In the genomic region with DNA sequence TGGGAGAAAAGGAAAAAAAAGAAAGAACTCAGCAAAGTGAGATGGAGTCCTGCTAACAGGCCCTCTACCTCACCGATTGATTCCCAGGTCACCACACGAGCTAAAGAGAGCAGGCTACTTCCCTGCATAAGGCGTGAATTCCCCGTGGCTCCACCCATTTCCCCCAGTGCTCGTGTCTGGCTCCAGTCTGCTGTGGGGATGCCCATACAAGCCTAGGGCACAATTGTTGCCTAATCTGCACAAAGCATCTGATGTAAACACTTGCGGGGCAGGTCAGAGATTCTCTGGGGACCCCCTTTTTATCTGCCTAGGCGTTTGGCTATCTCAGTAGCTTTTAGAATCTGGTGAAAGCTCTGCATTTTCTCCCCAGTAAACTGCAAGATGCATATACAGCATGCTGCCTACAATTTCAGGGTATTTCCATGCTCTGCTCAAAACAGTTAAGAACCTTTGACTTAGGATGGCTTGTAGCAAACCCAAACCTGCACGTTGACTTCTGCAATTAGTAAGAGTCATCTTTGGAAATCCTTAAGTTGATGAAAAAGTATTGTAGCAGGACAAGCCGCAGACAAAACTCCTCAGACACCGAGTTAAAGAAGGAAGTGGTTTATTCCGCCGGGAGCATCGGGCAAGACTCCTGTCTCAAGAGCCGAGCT, we compare ENCODE assay signal across 15 cellular contexts. TPM values are rescaled to one million over a fixed set of nuclear protein-coding genes. Genes with fewer than 3 reads are reported as not detected.
DNase-seq lines count a peak whose midpoint lies in the region; ATAC-seq and TF ChIP-seq lines count a peak whose summit lies in the region.
"Had no signal": no experiment of that assay in that cellular context is flagged by ENCODE, and none has a peak within 500 bp of the region (broad histone marks: within the 10 kb centered on the region; RNA-seq: fewer than 3 reads in every experiment).

No MANE protein-coding gene starts in this region.

- peaks cover under 1 to 10% of the 10 kb centered on the region in 2 donors for H3K9me3 ChIP-seq in neuronal stem cell (replicated peaks in 1 of 2; ENCODE audit: control insufficient read depth in 2 of 2, insufficient read depth in 1 of 2, low read depth in 1 of 2, low read length in 2 of 2)
- H3K9me3 ChIP-seq in SK-N-SH = no peaks in the 10 kb centered on the region
- H3K9me3 ChIP-seq: SJCRH30 had no signal

- no peak overlapping the region for H4K8ac ChIP-seq in neuronal stem cell (ENCODE audit: low read depth, low read length)

- TF ChIP-seq EP300 in SK-N-SH (IDR thresholded peaks at IDR 0.05; ENCODE audit: borderline replicate concordance in 1 of 2, low read depth in 1 of 2, low read length in 1 of 2) = no peak

- no peak overlapping the region for H3K23ac ChIP-seq in neuronal stem cell (ENCODE audit: low read depth, low read length, poor library complexity)

- H3K36me3 ChIP-seq in neuronal stem cell (replicated peaks in 1 of 2; ENCODE audit: control insufficient read depth in 2 of 2, insufficient read depth in 2 of 2, low read length in 2 of 2) = no peaks in the 10 kb centered on the region
- no peaks in the 10 kb centered on the region for H3K36me3 ChIP-seq in SK-N-SH (replicated peaks in 1 of 2; ENCODE audit: control insufficient read depth in 1 of 2, insufficient read depth in 2 of 2, low read length in 1 of 2)
- H3K36me3 ChIP-seq: SJCRH30, spleen had no signal

- peaks cover 4% of the 10 kb centered on the region for H3K4me1 Mint-ChIP-seq in activated B cell treated with CpG ODN at 0.5 μM for 24 hours
- H3K4me1 Mint-ChIP-seq: central memory CD8-positive, alpha-beta T cell had no signal

- H3K4me3 Mint-ChIP-seq in activated B cell treated with CpG ODN at 0.5 μM for 24 hours = peak overlapping the region; percentile 3
- H3K4me3 Mint-ChIP-seq: central memory CD8-positive, alpha-beta T cell; natural killer cell treated with Interleukin-12 subunit alpha and Interleukin-12 subunit beta and Interleukin-15 and Interleukin-18, amount 100 ng/mL, for 72 hours had no signal

- no peaks in the 10 kb centered on the region for H3K36me3 Mint-ChIP-seq in activated B cell treated with CpG ODN at 0.5 μM for 24 hours (ENCODE audit: low read depth)

- H3K4ac ChIP-seq in neuronal stem cell (ENCODE audit: low read length) = no peak overlapping the region

- no peaks in the 10 kb centered on the region for H3K79me2 ChIP-seq in SK-N-SH (ENCODE audit: insufficient read depth)

- H3K4me2 ChIP-seq in neuronal stem cell (ENCODE audit: insufficient read depth, low read length, poor library complexity, severe bottlenecking) = no peak overlapping the region
- no peak overlapping the region for H3K4me2 ChIP-seq in SK-N-SH

- no peak overlapping the region for H2AK5ac ChIP-seq in neuronal stem cell (ENCODE audit: low read depth, low read length)

- H2AFZ ChIP-seq in neuronal stem cell (ENCODE audit: low read length) (peak overlapping the region; percentile 76), SK-N-SH (ENCODE audit: low read depth) (no peak overlapping the region)

- POLR2A ChIA-PET in activated B cell treated with CpG ODN at 0.5 μM for 24 hours (lab: Charles Lee) = no interaction called here
- POLR2A ChIA-PET in SK-N-SH (lab: Yijun Ruan, JAX) = no interaction called here

- TF ChIP-seq RAD21 in SK-N-SH (IDR thresholded peaks at IDR 0.05; ENCODE audit: low read length) = no peak

- DNase-seq in activated B cell treated with CpG ODN at 0.5 μM for 24 hours (no peak), neuronal stem cell (ENCODE audit: low spot score) (no peak), SK-N-SH (no peak)
- DNase-seq in activated CD4-positive, CD25-positive, alpha-beta regulatory T cell (lab: John Stamatoyannopoulos, UW) = no peak
- DNase-seq: activated CD4-positive, alpha-beta T cell treated with anti-CD3 and anti-CD28 coated beads for 4 hours; activated effector memory CD4-positive, alpha-beta T cell treated with Interleukin-2 at 50 U/mL for 16 hours; Calu3; SJCRH30; spleen; stimulated activated CD8-positive, alpha-beta memory T cell treated with anti-CD3 and anti-CD28 coated beads, Interleukin-4, amount 100 ng/mL, for 48 hours had no signal

- no peak overlapping the region for H4K91ac ChIP-seq in neuronal stem cell (ENCODE audit: low read depth, low read length, poor library complexity)

- peak overlapping the region; percentile 1 for H3K18ac ChIP-seq in neuronal stem cell (ENCODE audit: low read length)

- H3K9me3 Mint-ChIP-seq in activated B cell treated with CpG ODN at 0.5 μM for 24 hours = peaks cover 3% of the 10 kb centered on the region
- H3K9me3 Mint-ChIP-seq: central memory CD8-positive, alpha-beta T cell had no signal

- H3K4me1 ChIP-seq in neuronal stem cell (ENCODE audit: control insufficient read depth in 2 of 2, insufficient read depth in 1 of 2, low read depth in 1 of 2, low read length in 2 of 2) (peaks cover 2 to 9% of the 10 kb centered on the region in 2 donors), SK-N-SH (ENCODE audit: control insufficient read depth in 1 of 2, insufficient read depth in 2 of 2, low read depth in 1 of 2, low read length in 1 of 2) (no peaks in the 10 kb centered on the region; a peak in 2 of 4 replicates)
- H3K4me1 ChIP-seq: SJCRH30 had no signal

- peaks cover 2% of the 10 kb centered on the region for H3K27me3 Mint-ChIP-seq in activated B cell treated with CpG ODN at 0.5 μM for 24 hours

- no peaks in the 10 kb centered on the region for H4K20me1 ChIP-seq in SK-N-SH (ENCODE audit: insufficient read depth)

- no peak overlapping the region for H3K27ac Mint-ChIP-seq in activated B cell treated with CpG ODN at 0.5 μM for 24 hours
- H3K27ac Mint-ChIP-seq: natural killer cell treated with Interleukin-12 subunit alpha and Interleukin-12 subunit beta and Interleukin-15 and Interleukin-18, amount 100 ng/mL, for 72 hours had no signal

- H3K27ac ChIP-seq in neuronal stem cell (replicated peaks; ENCODE audit: low read length) = no peak overlapping the region
- no peak overlapping the region for H3K27ac ChIP-seq in SK-N-SH (ENCODE audit: low read depth in 2 of 2, low read length in 1 of 2)
- H3K27ac ChIP-seq: SJCRH30, spleen had no signal

- H2BK120ac ChIP-seq in neuronal stem cell (ENCODE audit: low read depth, low read length) = no peak overlapping the region

- no peak for TF ChIP-seq CTCF in activated B cell treated with CpG ODN at 0.5 μM for 24 hours (IDR thresholded peaks at IDR 0.05)
- no peak for TF ChIP-seq CTCF in SK-N-SH (IDR thresholded peaks at IDR 0.05)

- intact Hi-C loops in activated B cell treated with CpG ODN at 0.5 μM for 24 hours (cut with micrococcal nuclease) = no loop called here

- no peaks in the 10 kb centered on the region for H3K79me1 ChIP-seq in neuronal stem cell (ENCODE audit: low read depth, low read length)

- H3K27me3 ChIP-seq in neuronal stem cell (ENCODE audit: control insufficient read depth in 3 of 3, insufficient read depth in 3 of 3, low read depth in 1 of 3, low read length in 3 of 3) (no peaks in the 10 kb centered on the region), SK-N-SH (ENCODE audit: insufficient read depth) (no peaks in the 10 kb centered on the region)
- H3K27me3 ChIP-seq: SJCRH30, spleen had no signal

- no peaks in the 10 kb centered on the region for H3K9me2 ChIP-seq in SK-N-SH

- no peak overlapping the region for H3K14ac ChIP-seq in neuronal stem cell (ENCODE audit: low read length)

- H2BK5ac ChIP-seq in neuronal stem cell (ENCODE audit: low read length) = no peak overlapping the region

- no peak overlapping the region for H3K9ac ChIP-seq in neuronal stem cell (ENCODE audit: low read depth, low read length, poor library complexity)
- no peak overlapping the region for H3K9ac ChIP-seq in SK-N-SH

- no peak overlapping the region for H3K4me3 ChIP-seq in neuronal stem cell (ENCODE audit: low read length in 2 of 2)
- H3K4me3 ChIP-seq in SK-N-SH (ENCODE audit: low read depth in 2 of 2, low read length in 1 of 2) = no peak overlapping the region
- H3K4me3 ChIP-seq: SJCRH30, spleen had no signal

- H2BK12ac ChIP-seq in neuronal stem cell (ENCODE audit: low read length) = no peak overlapping the region

- WGBS in neuronal stem cell (ENCODE audit: extremely low coverage in 2 of 2, insufficient read length in 2 of 2, insufficient replicate concordance in 1 of 2), 2 donors = no CpG with 5 or more reads among the region's 14 CpGs
- 75% methylated on average over 14 of the region's 14 CpGs for WGBS in SK-N-SH (ENCODE audit: low lambda C conversion rate)

- no peaks in the 10 kb centered on the region for H3F3A ChIP-seq in SK-N-SH (replicated peaks; ENCODE audit: insufficient read depth)

- no peak overlapping the region for H2BK15ac ChIP-seq in neuronal stem cell (ENCODE audit: low read length)

- CTCF ChIA-PET in activated B cell treated with CpG ODN at 0.5 μM for 24 hours (lab: Charles Lee) = no interaction called here
- CTCF ChIA-PET in SK-N-SH (lab: Yijun Ruan, JAX) = no interaction called here

- ATAC-seq in GM18508 (IDR thresholded peaks at IDR 0.05; ENCODE audit: insufficient read depth, unreplicated experiment) (peak; percentile 61), HG02852 (IDR thresholded peaks at IDR 0.05; ENCODE audit: unreplicated experiment) (peak; percentile 42), activated B cell treated with CpG ODN at 0.5 μM for 24 hours (ENCODE audit: low read depth) (no peak), GM18498 (IDR thresholded peaks at IDR 0.05; ENCODE audit: unreplicated experiment) (no peak)
- ATAC-seq: natural killer cell treated with Interleukin-12 subunit alpha and Interleukin-12 subunit beta and Interleukin-15 and Interleukin-18, amount 100 ng/mL, for 72 hours had no signal

TF ChIP-seq in SK-N-SH, 30 proteins besides CTCF, POLR2A, EP300 and RAD21:
- TF ChIP-seq FOSL2 (IDR thresholded peaks at IDR 0.05; ENCODE audit: borderline replicate concordance, low read depth) (no peak), FOXM1 (IDR thresholded peaks at IDR 0.05; ENCODE audit: low read depth) (no peak), RXRA (IDR thresholded peaks at IDR 0.05; ENCODE audit: borderline replicate concordance, low read depth) (no peak)
- TF ChIP-seq, protein P1, sequence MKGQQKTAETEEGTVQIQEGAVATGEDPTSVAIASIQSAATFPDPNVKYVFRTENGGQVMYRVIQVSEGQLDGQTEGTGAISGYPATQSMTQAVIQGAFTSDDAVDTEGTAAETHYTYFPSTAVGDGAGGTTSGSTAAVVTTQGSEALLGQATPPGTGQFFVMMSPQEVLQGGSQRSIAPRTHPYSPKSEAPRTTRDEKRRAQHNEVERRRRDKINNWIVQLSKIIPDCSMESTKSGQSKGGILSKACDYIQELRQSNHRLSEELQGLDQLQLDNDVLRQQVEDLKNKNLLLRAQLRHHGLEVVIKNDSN (IDR thresholded peaks at IDR 0.05; ENCODE audit: borderline replicate concordance, low read depth) = no peak

RNA-seq across cellular contexts. Expression of gene MYO3B, which starts 34.8 kb away (rescaled TPM):
- total RNA-seq in activated B cell treated with CpG ODN at 0.5 μM for 24 hours = not detected in 2 replicates
- 13.5 TPM for polyA plus RNA-seq in neuronal stem cell (2013, experiment 1 of 2)
- polyA plus RNA-seq in neuronal stem cell (2013, experiment 2 of 2) = 13.7 TPM
- polyA plus RNA-seq in SK-N-SH (2012; rRNA removed) = not detected in 2 replicates
- under 0.01 TPM in 1 of 2 replicates, not detected in the other for polyA plus RNA-seq in SK-N-SH (2012; cell fraction: cytosol; rRNA removed)
- polyA plus RNA-seq in SK-N-SH (2012; cell fraction: nucleus; rRNA removed) = not detected in 2 replicates

Comparison
In these comparisons a context has a peak if more than half of its experiments do, and no peak if none do; other contexts are left out.
1. ATAC-seq: peak in GM18508 (single experiment) and HG02852 (single experiment); none in activated B cell treated with CpG ODN at 0.5 μM for 24 hours (single experiment) and GM18498 (single experiment).